In the genomic region with DNA sequence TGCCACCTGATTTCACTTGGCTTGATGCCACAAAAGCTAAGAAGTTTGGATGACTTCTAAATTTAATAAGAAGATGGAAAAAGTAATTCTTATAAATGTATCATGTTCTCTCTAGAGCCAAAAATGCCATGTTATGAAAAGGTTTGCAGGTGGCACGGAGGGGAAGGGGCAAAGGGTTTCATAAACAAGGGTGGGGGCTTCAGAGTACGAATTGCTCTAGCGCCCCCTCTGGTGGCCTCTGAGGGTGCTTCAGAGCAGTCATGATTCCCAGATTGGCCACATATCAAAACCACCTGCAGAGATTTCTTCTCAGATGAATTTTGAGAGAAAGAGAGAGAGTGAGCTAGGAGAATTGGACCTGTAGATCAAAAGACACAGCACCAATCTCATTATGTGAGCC, we compare ENCODE assay signal across 15 cellular contexts.
DNase-seq lines count a peak whose midpoint lies in the region; FAIRE-seq and TF ChIP-seq lines count a peak whose summit lies in the region.
"Had no signal": no experiment of that assay in that cellular context is flagged by ENCODE, and none has a peak within 500 bp of the region (broad histone marks: within the 10 kb centered on the region; RNA-seq: fewer than 3 reads in every experiment).

No MANE protein-coding gene starts in this region.

- no peak for TF ChIP-seq POLR2A in breast epithelium (IDR thresholded peaks at IDR 0.05)
- TF ChIP-seq POLR2A in NB4 (IDR thresholded peaks at IDR 0.05; ENCODE audit: extremely low read depth, insufficient read length) = no peak
- TF ChIP-seq POLR2A in endothelial cell of umbilical vein (IDR thresholded peaks at IDR 0.05; ENCODE audit: low read depth, low read length) = no peak
- TF ChIP-seq POLR2A in stomach (IDR thresholded peaks at IDR 0.05) = no peak
- TF ChIP-seq POLR2A in thyroid gland (IDR thresholded peaks at IDR 0.05) = no peak

- no peak overlapping the region for H3K4me3 ChIP-seq in breast epithelium
- H3K4me3 ChIP-seq in NB4 (ENCODE audit: low read depth, low read length) = no peak overlapping the region
- no peak overlapping the region for H3K4me3 ChIP-seq in endothelial cell of umbilical vein (replicated peaks in 1 of 3; ENCODE audit: insufficient read depth in 1 of 3, low read depth in 1 of 3, low read length in 3 of 3)
- no peak overlapping the region for H3K4me3 ChIP-seq in smooth muscle cell
- no peak overlapping the region for H3K4me3 ChIP-seq in stomach
- H3K4me3 ChIP-seq in thyroid gland (replicated peaks in 1 of 3) = no peak overlapping the region
- H3K4me3 ChIP-seq: lower lobe of right lung had no signal

- H3K27me3 ChIP-seq in breast epithelium (no peaks in the 10 kb centered on the region), endothelial cell of umbilical vein (ENCODE audit: control insufficient read depth in 2 of 2, insufficient read depth in 2 of 2, low read length in 2 of 2) (peaks cover 2 to 9% of the 10 kb centered on the region in 2 experiments), smooth muscle cell (ENCODE audit: low read depth) (no peaks in the 10 kb centered on the region), stomach (no peaks in the 10 kb centered on the region), thyroid gland (no peaks in the 10 kb centered on the region)

- intact Hi-C loops in MCF 10A (cut with micrococcal nuclease) = no loop called here
- intact Hi-C loops in breast epithelium (cut with DNase I; ENCODE audit: low total_unique reads) = no loop called here
- intact Hi-C loops in endothelial cell of umbilical vein (cut with micrococcal nuclease) = no loop called here
- intact Hi-C loops in stomach (cut with DNase I; ENCODE audit: low total_unique reads) = no loop called here
- intact Hi-C loops in thyroid gland (cut with DNase I) = no loop called here

- CTCF ChIA-PET in MCF 10A (lab: Yijun Ruan, JAX) (interaction anchor here (0.7 kb wide), 1 partner anchor 12 kb away, joined by 3 read pairs; no protein-coding TSS in a partner anchor), endothelial cell of umbilical vein (lab: Charles Lee) (interaction anchor here (1.7 kb wide), 1 partner anchor 96 kb away, joined by 3 read pairs; no protein-coding TSS in a partner anchor)

- 32% methylated on average over 3 of the region's 3 CpGs for WGBS in smooth muscle cell (ENCODE audit: low lambda C conversion rate)
- WGBS in stomach, 5 donors = 26 to 37% (median 34%) methylated on average over 3 of the region's 3 CpGs
- 25 to 30% methylated on average over 3 of the region's 3 CpGs for WGBS in thyroid gland, 2 donors

- H2AFZ ChIP-seq in endothelial cell of umbilical vein (ENCODE audit: low read depth, low read length) = no peak overlapping the region
- no peak overlapping the region for H2AFZ ChIP-seq in smooth muscle cell (ENCODE audit: low read depth)

- H3K4me3 Mint-ChIP-seq in MCF 10A (ENCODE audit: unreplicated experiment) = no peak overlapping the region

- POLR2A ChIA-PET in MCF 10A (lab: Yijun Ruan, JAX) = no interaction called here
- POLR2A ChIA-PET in endothelial cell of umbilical vein (lab: Charles Lee) = no interaction called here

- DNase-seq in MCF 10A (ENCODE audit: unreplicated experiment) = no peak
- DNase-seq in breast epithelium (ENCODE audit: low spot score in 2 of 2) = no peak
- peak; percentile 28 for DNase-seq in NB4 (ENCODE audit: low read depth)
- DNase-seq in endothelial cell of umbilical vein (ENCODE audit: low read depth, low spot score) = no peak
- no peak for DNase-seq in smooth muscle cell (lab: John Stamatoyannopoulos, UW; ENCODE audit: unreplicated experiment)
- DNase-seq in globus pallidus (ENCODE audit: low spot score) = no peak
- DNase-seq in stomach = no peak
- no peak for DNase-seq in thyroid gland
- DNase-seq: activated CD8-positive, alpha-beta memory T cell treated with anti-CD3 and anti-CD28 coated beads for 24 hours; amygdala; GOT3; lower lobe of right lung; NCI-H1417 treated with DMSO at 0.1 percent for 48 hours; right cardiac atrium; SHP77 treated with DMSO at 0.1 percent for 48 hours had no signal

- H3K79me2 ChIP-seq in endothelial cell of umbilical vein (ENCODE audit: control insufficient read depth, insufficient read depth, low read length) (no peaks in the 10 kb centered on the region), smooth muscle cell (ENCODE audit: low read depth) (no peaks in the 10 kb centered on the region)

- no peak for FAIRE-seq in endothelial cell of umbilical vein (lab: Jason Lieb, UNC)

- no peak overlapping the region for H3K9ac ChIP-seq in endothelial cell of umbilical vein (replicated peaks; ENCODE audit: extremely low read depth, insufficient read depth, low read length)
- H3K9ac ChIP-seq in smooth muscle cell (ENCODE audit: low read depth) = no peak overlapping the region

- H3K4me2 ChIP-seq in endothelial cell of umbilical vein (ENCODE audit: insufficient read depth, low read length) (no peak overlapping the region), smooth muscle cell (no peak overlapping the region)

- no peaks in the 10 kb centered on the region for H3K36me3 ChIP-seq in breast epithelium
- no peaks in the 10 kb centered on the region for H3K36me3 ChIP-seq in endothelial cell of umbilical vein (ENCODE audit: control insufficient read depth in 2 of 2, extremely low read depth in 1 of 2, insufficient read depth in 2 of 2, low read length in 2 of 2)
- no peaks in the 10 kb centered on the region for H3K36me3 ChIP-seq in smooth muscle cell (ENCODE audit: low read depth)
- no peaks in the 10 kb centered on the region for H3K36me3 ChIP-seq in stomach
- H3K36me3 ChIP-seq in thyroid gland = no peaks in the 10 kb centered on the region
- H3K36me3 ChIP-seq: lower lobe of right lung had no signal

- dilution Hi-C loops in endothelial cell of umbilical vein (cut with MboI; ENCODE audit: extremely low pct_ligation_motif_present, low sequenced_read_pairs) = no loop called here

- peaks cover 11% of the 10 kb centered on the region for H3F3A ChIP-seq in smooth muscle cell (ENCODE audit: low read depth)

- TF ChIP-seq CTCF in MCF 10A (IDR thresholded peaks at IDR 0.05; ENCODE audit: unreplicated experiment) (peak; percentile 22), breast epithelium (IDR thresholded peaks at IDR 0.05) (no peak), NB4 (IDR thresholded peaks at IDR 0.05; ENCODE audit: low read depth, low read length) (peak; percentile 73), endothelial cell of umbilical vein (IDR thresholded peaks at IDR 0.05; ENCODE audit: extremely low read depth in 1 of 2, insufficient read depth in 1 of 2, low read depth in 1 of 2, low read length in 2 of 2) (peak; percentile 25 to 39), smooth muscle cell (IDR thresholded peaks at IDR 0.05; ENCODE audit: borderline replicate concordance, insufficient read depth, poor library complexity, severe bottlenecking) (peak; percentile 34), stomach (IDR thresholded peaks at IDR 0.05) (no peak), thyroid gland (IDR thresholded peaks at IDR 0.05) (no peak)

- H3K27ac ChIP-seq in breast epithelium (no peak overlapping the region), endothelial cell of umbilical vein (ENCODE audit: insufficient read depth, low read depth, low read length) (no peak overlapping the region), smooth muscle cell (ENCODE audit: low read depth) (no peak overlapping the region), stomach (no peak overlapping the region), thyroid gland (no peak overlapping the region)
- H3K27ac ChIP-seq: lower lobe of right lung had no signal

- no peaks in the 10 kb centered on the region for H3K9me3 Mint-ChIP-seq in MCF 10A (ENCODE audit: unreplicated experiment)

- BruUV-seq in MCF 10A (replicated peaks; lab: Mats Ljungman, UMichigan) (no TSS peak), endothelial cell of umbilical vein (replicated peaks; lab: Mats Ljungman, UMichigan) (no TSS peak)

- H3K4me1 ChIP-seq in breast epithelium (no peaks in the 10 kb centered on the region), endothelial cell of umbilical vein (ENCODE audit: control insufficient read depth, extremely low read depth, insufficient read depth, low read length) (no peaks in the 10 kb centered on the region), smooth muscle cell (ENCODE audit: low read depth) (peaks cover 32% of the 10 kb centered on the region), stomach (peaks cover 0 to 31% (median 19%) of the 10 kb centered on the region in 4 donors), thyroid gland (no peaks in the 10 kb centered on the region)

- TF ChIP-seq EP300 in stomach (IDR thresholded peaks at IDR 0.05) = no peak

- peaks cover 23% of the 10 kb centered on the region for H3K27me3 Mint-ChIP-seq in MCF 10A (ENCODE audit: insufficient read depth, unreplicated experiment)

- no peaks in the 10 kb centered on the region for H3K9me3 ChIP-seq in breast epithelium
- no peaks in the 10 kb centered on the region for H3K9me3 ChIP-seq in endothelial cell of umbilical vein (replicated peaks; ENCODE audit: control insufficient read depth, insufficient read depth, low read length)
- no peaks in the 10 kb centered on the region for H3K9me3 ChIP-seq in smooth muscle cell (replicated peaks; ENCODE audit: low read depth)
- no peaks in the 10 kb centered on the region for H3K9me3 ChIP-seq in stomach
- no peaks in the 10 kb centered on the region for H3K9me3 ChIP-seq in thyroid gland
- H3K9me3 ChIP-seq: lower lobe of right lung had no signal

- no peaks in the 10 kb centered on the region for H3K36me3 Mint-ChIP-seq in MCF 10A (ENCODE audit: insufficient read depth, unreplicated experiment)

- H3K27ac Mint-ChIP-seq in MCF 10A (ENCODE audit: low read depth, unreplicated experiment) = no peak overlapping the region

- no peaks in the 10 kb centered on the region for H3K4me1 Mint-ChIP-seq in MCF 10A (ENCODE audit: insufficient read depth, unreplicated experiment)

- H3K9me1 ChIP-seq in endothelial cell of umbilical vein (replicated peaks; ENCODE audit: control insufficient read depth, extremely low read depth, insufficient read depth, low read length) = no peaks in the 10 kb centered on the region

- no peaks in the 10 kb centered on the region for H4K20me1 ChIP-seq in endothelial cell of umbilical vein (replicated peaks; ENCODE audit: control insufficient read depth, extremely low read depth, insufficient read depth, low read length)
- H4K20me1 ChIP-seq in smooth muscle cell (ENCODE audit: low read depth) = no peaks in the 10 kb centered on the region

TF ChIP-seq in endothelial cell of umbilical vein, 7 proteins besides CTCF, POLR2A, EP300 and RAD21 (continues in another document):
- TF ChIP-seq MYC (IDR thresholded peaks at IDR 0.05; ENCODE audit: low read depth, low read length) (no peak), FOS (IDR thresholded peaks at IDR 0.05; ENCODE audit: borderline replicate concordance, insufficient read depth, low read length) (no peak), POLR2AphosphoS5 (IDR thresholded peaks at IDR 0.05; ENCODE audit: insufficient read depth, low read depth, low read length) (no peak), JUN (IDR thresholded peaks at IDR 0.05; ENCODE audit: borderline replicate concordance, insufficient read depth, insufficient read length, low read depth) (no peak), GATA2 (IDR thresholded peaks at IDR 0.05; ENCODE audit: insufficient read depth, insufficient read length, low read depth, low read length) (no peak)
- TF ChIP-seq, protein P1, sequence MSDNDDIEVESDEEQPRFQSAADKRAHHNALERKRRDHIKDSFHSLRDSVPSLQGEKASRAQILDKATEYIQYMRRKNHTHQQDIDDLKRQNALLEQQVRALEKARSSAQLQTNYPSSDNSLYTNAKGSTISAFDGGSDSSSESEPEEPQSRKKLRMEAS (IDR thresholded peaks at IDR 0.05; ENCODE audit: insufficient read depth, insufficient read length) = no peak

Comparison
In these comparisons a context has a peak if more than half of its experiments do, and no peak if none do; other contexts are left out.
1. CTCF ChIP-seq: peak in MCF 10A (single experiment), NB4 (single experiment), endothelial cell of umbilical vein (2 of 2) and smooth muscle cell (single experiment); none in breast epithelium (0 of 3), stomach (0 of 7) and thyroid gland (0 of 6).